In the genomic region with DNA sequence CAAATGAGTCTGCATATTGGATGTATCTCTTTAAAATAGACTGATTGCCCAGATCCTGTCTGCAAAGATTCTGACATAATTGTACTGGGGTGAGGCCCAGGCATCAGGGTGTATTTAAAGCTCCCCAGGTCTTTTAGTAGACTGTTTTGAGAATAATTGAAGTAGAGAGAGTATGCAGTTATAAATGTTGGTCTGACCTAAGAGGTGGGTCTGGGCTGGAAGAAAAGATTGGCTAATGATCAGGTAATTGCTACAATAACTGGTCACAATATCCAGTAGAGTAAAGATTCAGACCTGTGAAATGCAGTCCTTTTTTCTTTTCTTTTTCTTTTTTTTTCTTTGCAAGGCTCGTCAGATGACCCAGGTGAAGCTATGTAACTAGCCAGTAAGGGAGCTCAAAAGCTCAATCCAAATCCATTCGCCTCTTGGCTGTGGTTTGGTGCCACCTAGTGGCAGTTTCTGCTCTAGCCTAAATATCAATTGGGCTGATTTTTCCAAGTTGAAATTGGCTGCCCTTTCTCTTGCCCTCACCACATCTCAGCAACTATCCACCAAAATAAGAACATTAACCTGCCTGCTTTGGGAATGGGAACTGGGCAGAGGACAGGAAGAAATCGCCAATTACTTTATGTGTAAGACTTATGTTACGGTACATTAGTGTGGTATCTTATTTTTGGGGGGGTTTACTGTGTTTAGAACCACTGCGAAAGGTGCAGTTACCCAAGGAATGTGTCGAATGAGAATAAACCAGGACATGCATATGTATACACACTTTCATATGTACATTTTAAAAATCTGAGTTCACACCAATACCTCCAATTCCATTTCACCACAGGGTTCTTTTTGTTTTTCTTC, we compare ENCODE assay signal across 8 cellular contexts. TPM values are rescaled to one million over a fixed set of nuclear protein-coding genes. Genes with fewer than 3 reads are reported as not detected.
DNase-seq lines count a peak whose midpoint lies in the region; ATAC-seq, FAIRE-seq and TF ChIP-seq lines count a peak whose summit lies in the region.

No MANE protein-coding gene starts in this region.

- no peak overlapping the region for H3K27ac ChIP-seq in A549
- H3K27ac ChIP-seq in left ventricle myocardium inferior (replicated peaks), result no peak overlapping the region

- peak; percentile 92 to 96 for TF ChIP-seq RAD21 in A549 (conservative IDR thresholded peaks at IDR 0.05 in 1 of 2, IDR thresholded peaks at IDR 0.05 in 1 of 2)

- H3K9me3 ChIP-seq in A549, result no peaks in the 10 kb centered on the region
- H3K9me3 ChIP-seq in adipocyte (ENCODE audit: control insufficient read depth, low read length), result no peaks in the 10 kb centered on the region
- H3K9me3 ChIP-seq in left ventricle myocardium inferior (replicated peaks), result no peaks in the 10 kb centered on the region

- peaks cover 11% of the 10 kb centered on the region for H3K36me3 ChIP-seq in adipocyte (ENCODE audit: control insufficient read depth, insufficient read depth, low read length, severe bottlenecking)
- peaks cover 40% of the 10 kb centered on the region for H3K36me3 ChIP-seq in left ventricle myocardium inferior

- intact Hi-C loops in left ventricle myocardium inferior (cut with micrococcal nuclease), result no loop called here

- TF ChIP-seq EP300 in A549 (IDR thresholded peaks at IDR 0.05), result no peak

- WGBS in A549 (ENCODE audit: missing lambda C conversion rate), result 39% methylated on average over 6 of the region's 6 CpGs

- peak; percentile 97 for TF ChIP-seq CTCF in A549 (IDR thresholded peaks at IDR 0.05)
- peak; percentile 93 for TF ChIP-seq CTCF in left ventricle myocardium inferior (IDR thresholded peaks at IDR 0.05; ENCODE audit: borderline replicate concordance)

- DNase-seq in A549 (ENCODE audit: low read depth in 1 of 2, low spot score in 1 of 2) (peak; percentile 55 to 81), NCI-H1105 (lab: John Stamatoyannopoulos, UW) (peak; percentile 76), T follicular helper cell (ENCODE audit: low read depth) (peak; percentile 57), adipocyte (ENCODE audit: low read depth) (peak; percentile 94), left ventricle myocardium inferior (peak; percentile 41), renal cortical epithelial cell (ENCODE audit: low read depth) (peak; percentile 78)

- POLR2A ChIA-PET in A549 (lab: Yijun Ruan, JAX), result interaction anchor here (0.6 to 2.0 kb wide), 3 partner anchors 46 to 347 kb away, joined by 3 to 14 read pairs (median 5); a partner anchor contains a TSS

- H3K4me1 ChIP-seq in A549 (peaks cover 29% of the 10 kb centered on the region), adipocyte (ENCODE audit: control insufficient read depth, insufficient read depth, low read length) (peaks cover 3% of the 10 kb centered on the region), left ventricle myocardium inferior (peaks cover 11% of the 10 kb centered on the region)

- TF ChIP-seq POLR2A in A549 (IDR thresholded peaks at IDR 0.05; ENCODE audit: low read length), result no peak

- no peak overlapping the region for H3K9ac ChIP-seq in adipocyte (ENCODE audit: low read length)

- CTCF ChIA-PET in A549 (lab: Yijun Ruan, JAX), result interaction anchor here (0.6 to 3.1 kb wide), 62 partner anchors 9 to 820 kb away, joined by 3 to 29 read pairs (median 4); a partner anchor contains a TSS

- H3K27me3 ChIP-seq in adipocyte (replicated peaks; ENCODE audit: control insufficient read depth, insufficient read depth, low read length) (no peaks in the 10 kb centered on the region), left ventricle myocardium inferior (ENCODE audit: low read depth) (no peaks in the 10 kb centered on the region)

- H3K4me3 ChIP-seq in A549, result no peak overlapping the region
- no peak overlapping the region for H3K4me3 ChIP-seq in adipocyte (ENCODE audit: low read length)
- H3K4me3 ChIP-seq in left ventricle myocardium inferior, result no peak overlapping the region

- H3K4me2 ChIP-seq in A549, result no peak overlapping the region

- peak; percentile 94 to 96 for ATAC-seq in A549
- ATAC-seq in GM18868 (IDR thresholded peaks at IDR 0.05; ENCODE audit: unreplicated experiment), result peak; percentile 41
- ATAC-seq in HG03442 (IDR thresholded peaks at IDR 0.05; ENCODE audit: unreplicated experiment), result no peak

- FAIRE-seq in A549 (lab: Jason Lieb, UNC), result peak; percentile 80

TF ChIP-seq in A549, 52 proteins besides CTCF, POLR2A, EP300 and RAD21:
- TF ChIP-seq SMC3 (IDR thresholded peaks at IDR 0.05) (peak; percentile 83), MAZ (IDR thresholded peaks at IDR 0.05; ENCODE audit: borderline replicate concordance, low read depth, low read length) (no peak)
- TF ChIP-seq, protein P1, sequence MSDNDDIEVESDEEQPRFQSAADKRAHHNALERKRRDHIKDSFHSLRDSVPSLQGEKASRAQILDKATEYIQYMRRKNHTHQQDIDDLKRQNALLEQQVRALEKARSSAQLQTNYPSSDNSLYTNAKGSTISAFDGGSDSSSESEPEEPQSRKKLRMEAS (IDR thresholded peaks at IDR 0.05), result 0 out of 2 replicates have a peak, but pooled peaks have one; percentile 16
- TF ChIP-seq, protein P2, sequence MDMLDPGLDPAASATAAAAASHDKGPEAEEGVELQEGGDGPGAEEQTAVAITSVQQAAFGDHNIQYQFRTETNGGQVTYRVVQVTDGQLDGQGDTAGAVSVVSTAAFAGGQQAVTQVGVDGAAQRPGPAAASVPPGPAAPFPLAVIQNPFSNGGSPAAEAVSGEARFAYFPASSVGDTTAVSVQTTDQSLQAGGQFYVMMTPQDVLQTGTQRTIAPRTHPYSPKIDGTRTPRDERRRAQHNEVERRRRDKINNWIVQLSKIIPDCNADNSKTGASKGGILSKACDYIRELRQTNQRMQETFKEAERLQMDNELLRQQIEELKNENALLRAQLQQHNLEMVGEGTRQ (IDR thresholded peaks at IDR 0.05), result 0 out of 2 replicates have a peak, but pooled peaks have one; percentile 9
TF ChIP-seq in A549: peak in this region for 3.

RNA-seq across cellular contexts. Expression of a gene that starts 45.9 kb away (rescaled TPM):
- polyA plus RNA-seq in A549 (2011; rRNA removed) (37.7 and 38.4 TPM in 2 replicates), A549 (2017; fragmentation: RNase III; extraction: RNeasy Plus Mini Kit Qiagen cat#74134 plus additional on column Dnase treatment) (14.4 to 17.7 TPM (median 14.9 TPM) in 3 replicates)
- 18.9 and 26.1 TPM in 2 replicates for polyA plus RNA-seq in A549 (2012; cell fraction: cytosol; rRNA removed)
- 20.7 and 21.0 TPM in 2 replicates for polyA plus RNA-seq in A549 (2012; cell fraction: nucleus; rRNA removed)
- 92.8 and 135 TPM in 2 replicates for polyA minus RNA-seq in A549 (2011; rRNA and poly(A)+ RNA removed)
- total RNA-seq in left ventricle myocardium inferior (21.7 TPM), renal cortical epithelial cell (25.5 and 40.0 TPM in 2 replicates)

Comparison
In these comparisons a context has a peak if more than half of its experiments do, and no peak if none do; other contexts are left out.
1. DNase-seq: peak in every context shown above with its lines; median percentile 94 in adipocyte; 78 in renal cortical epithelial cell; 76 in NCI-H1105; 68 in A549; 57 in T follicular helper cell; 41 in left ventricle myocardium inferior.